In the genomic region with DNA sequence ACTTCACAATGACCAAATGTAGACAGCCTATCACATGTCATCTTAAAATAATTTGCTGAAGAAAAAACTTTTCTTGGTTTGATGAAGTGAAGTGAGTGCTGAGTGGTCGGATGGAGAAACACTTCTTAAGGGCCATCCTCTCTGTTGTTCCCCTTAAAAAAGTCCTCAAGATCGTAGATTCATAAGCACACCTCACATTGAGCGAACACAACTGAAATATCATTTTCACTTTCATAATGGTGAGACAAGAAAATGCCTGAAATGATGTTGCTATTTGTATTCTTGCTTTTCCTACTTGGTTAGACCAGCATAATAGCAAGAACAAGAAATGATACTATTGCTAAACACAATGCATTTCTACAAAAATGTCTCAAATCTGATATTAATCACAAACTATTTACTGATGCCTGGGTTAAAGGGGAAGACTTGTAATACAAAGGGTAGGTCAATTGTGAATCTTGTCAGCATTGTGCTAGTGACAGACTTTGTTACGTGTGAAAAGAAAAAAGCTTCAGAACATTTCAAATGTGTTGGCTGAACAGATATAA, we compare ENCODE assay signal across 23 cellular contexts.
"Had no signal": no experiment of that assay in that cellular context is flagged by ENCODE, and none has a peak within 500 bp of the region (broad histone marks: within the 10 kb centered on the region; RNA-seq: fewer than 3 reads in every experiment).

No MANE protein-coding gene starts in this region.

- H3K4me1 ChIP-seq: adrenal gland, ascending aorta, heart right ventricle, psoas muscle, right atrium auricular region, spleen had no signal

- ATAC-seq: heart right ventricle, left cardiac atrium, pancreas, psoas muscle had no signal

- H3K4me3 ChIP-seq: adrenal gland, ascending aorta, heart right ventricle, pancreas, psoas muscle, right atrium auricular region, spleen, tibial artery had no signal

- H3K27ac Mint-ChIP-seq: activated naive CD8-positive, alpha-beta T cell; activated T-helper 1 cell treated with anti-CD3 and anti-CD28 coated beads, Interleukin-12 subunit alpha, Interleukin-12 subunit beta, Interleukin-2, Interleukin-4 antibody, amounts not matched to agents 30 ng/mL and 10 ng/mL and 1 ng/mL, durations not matched to agents 14 hours and 24 hours and 36 hours; dendritic cell treated with granulocyte-macrophage colony-stimulating factor and Interleukin-4, amounts not matched to agents 40 ng/mL and 50 ng/mL, for 4 days; memory B cell; nephron had no signal

- H3K4me1 Mint-ChIP-seq: nephron had no signal

- H3K4me3 Mint-ChIP-seq: activated naive CD8-positive, alpha-beta T cell; activated T-helper 1 cell treated with anti-CD3 and anti-CD28 coated beads, Interleukin-12 subunit alpha, Interleukin-12 subunit beta, Interleukin-2, Interleukin-4 antibody, amounts not matched to agents 30 ng/mL and 10 ng/mL and 1 ng/mL, durations not matched to agents 14 hours and 24 hours and 36 hours; dendritic cell treated with granulocyte-macrophage colony-stimulating factor and Interleukin-4, amounts not matched to agents 40 ng/mL and 50 ng/mL, for 4 days; memory B cell; nephron had no signal

- H3K27me3 Mint-ChIP-seq: activated naive CD8-positive, alpha-beta T cell; dendritic cell treated with granulocyte-macrophage colony-stimulating factor and Interleukin-4, amounts not matched to agents 40 ng/mL and 50 ng/mL, for 4 days; memory B cell had no signal

- H3K27ac ChIP-seq: adrenal gland, ascending aorta, brain microvascular endothelial cell, heart right ventricle, pancreas, psoas muscle, right atrium auricular region, spleen, tibial artery had no signal

- H3K36me3 ChIP-seq: adrenal gland, ascending aorta, brain microvascular endothelial cell, heart right ventricle, pancreas, right atrium auricular region, spleen, tibial artery had no signal

- H3K9me3 ChIP-seq: adrenal gland, ascending aorta, heart right ventricle, pancreas, psoas muscle, right atrium auricular region, spleen, tibial artery had no signal

- H3K9me3 Mint-ChIP-seq: activated T-helper 1 cell treated with anti-CD3 and anti-CD28 coated beads, Interleukin-12 subunit alpha, Interleukin-12 subunit beta, Interleukin-2, Interleukin-4 antibody, amounts not matched to agents 30 ng/mL and 10 ng/mL and 1 ng/mL, durations not matched to agents 14 hours and 24 hours and 36 hours; dendritic cell treated with granulocyte-macrophage colony-stimulating factor and Interleukin-4, amounts not matched to agents 40 ng/mL and 50 ng/mL, for 4 days; memory B cell had no signal

- H3K27me3 ChIP-seq: adrenal gland, ascending aorta, brain microvascular endothelial cell, heart right ventricle, pancreas, right atrium auricular region, spleen, tibial artery had no signal

- DNase-seq: activated CD4-positive, alpha-beta T cell treated with anti-CD3 and anti-CD28 coated beads, Interleukin-2, amount 50 U/mL, for 1 hour; activated gamma-delta T cell treated with Interleukin-2 at 50 U/mL for 16 hours; adrenal gland; brain microvascular endothelial cell; caudate nucleus; effector CD4-positive, alpha-beta T cell; heart right ventricle; islet precursor cell; left cardiac atrium; pancreas; psoas muscle; spleen; stimulated activated CD4-positive, alpha-beta T cell treated with anti-CD3 and anti-CD28 coated beads, Interleukin-4, amount 100 ng/mL, for 1 hour; stimulated activated naive CD4-positive, alpha-beta T cell treated with Interleukin-2 at 50 U/mL for 16 hours; substantia nigra; tibial artery had no signal
